Comparison of ENCODE assay signal across 8 cellular contexts in genomic region chr22:21938906-21939305, GRCh38. TPM values are rescaled to one million over a fixed set of nuclear protein-coding genes. Genes with fewer than 3 reads are reported as not detected.
A peak's percentile ranks its signal among the peaks of the same experiment; 100 is the strongest.
DNase-seq lines count a peak whose midpoint lies in the region; ATAC-seq and TF ChIP-seq lines count a peak whose summit lies in the region.

No MANE protein-coding gene starts in this region.

- peak overlapping the region; percentile 48 to 87 (median 79) for H3K4me3 Mint-ChIP-seq in CD4-positive, CD25-positive, alpha-beta regulatory T cell

- TF ChIP-seq CTCF in RWPE1 (conservative IDR thresholded peaks at IDR 0.05; ENCODE audit: low read depth) (no peak), esophagus muscularis mucosa (IDR thresholded peaks at IDR 0.05) (no peak), parathyroid adenoma (IDR thresholded peaks at IDR 0.05) (no peak)

- intact Hi-C loops in esophagus muscularis mucosa (cut with DNase I): loop anchor here (2.0 to 5.0 kb wide), 3 partner anchors 14 to 227 kb away; partner anchors contain the start of genes MAPK1 and PPM1F

- H3K9me3 ChIP-seq in CD4-positive, CD25-positive, alpha-beta regulatory T cell (ENCODE audit: control insufficient read depth in 2 of 2, low read length in 2 of 2): no peaks in the 10 kb centered on the region
- H3K9me3 ChIP-seq in esophagus muscularis mucosa (no peaks in the 10 kb centered on the region), parathyroid adenoma (ENCODE audit: control insufficient read depth, low read length) (no peaks in the 10 kb centered on the region)

- H3K9ac ChIP-seq in parathyroid adenoma: no peak overlapping the region

- H3K4me1 ChIP-seq in CD4-positive, CD25-positive, alpha-beta regulatory T cell (ENCODE audit: control insufficient read depth, insufficient read depth, low read length, poor library complexity, severe bottlenecking): peaks cover 16% of the 10 kb centered on the region
- H3K4me1 ChIP-seq in esophagus muscularis mucosa (peaks cover 78 to 94% (median 86%) of the 10 kb centered on the region in 4 donors), parathyroid adenoma (peaks cover 8% of the 10 kb centered on the region)

- DNase-seq in CD4-positive, CD25-positive, alpha-beta regulatory T cell: no peak
- DNase-seq in RWPE1 (ENCODE audit: low spot score) (no peak), esophagus muscularis mucosa (ENCODE audit: extremely low spot score) (no peak), NCI-H2107 treated with DMSO at 0.1 percent for 48 hours (lab: John Stamatoyannopoulos, UW; ENCODE audit: unreplicated experiment) (no peak), AG20443 (ENCODE audit: low spot score) (no peak), OCI-M2 (lab: John Stamatoyannopoulos, UW; ENCODE audit: unreplicated experiment) (no peak)
- no peak for DNase-seq in activated CD4-positive, alpha-beta T cell treated with anti-CD3 and anti-CD28 coated beads for 4 hours

- peaks cover 0 to 49% (median 19%) of the 10 kb centered on the region in 4 donors for H3K4me1 Mint-ChIP-seq in CD4-positive, CD25-positive, alpha-beta regulatory T cell

- POLR2A ChIA-PET in RWPE1 (lab: Yijun Ruan, JAX; ENCODE audit: low non-redundant PET): no interaction called here

- 62% methylated on average over 11 of the region's 11 CpGs for WGBS in esophagus muscularis mucosa

- H3K4me2 ChIP-seq in parathyroid adenoma (ENCODE audit: low read length): peak overlapping the region; percentile 84

- no peaks in the 10 kb centered on the region for H3K36me3 ChIP-seq in CD4-positive, CD25-positive, alpha-beta regulatory T cell (ENCODE audit: control insufficient read depth, insufficient read depth, low read length)
- H3K36me3 ChIP-seq in esophagus muscularis mucosa: peaks cover 0 to 40% (median 29%) of the 10 kb centered on the region in 4 donors
- no peaks in the 10 kb centered on the region for H3K36me3 ChIP-seq in parathyroid adenoma (ENCODE audit: control insufficient read depth, insufficient read depth, low read length)

- ATAC-seq in CD4-positive, CD25-positive, alpha-beta regulatory T cell (ENCODE audit: low read depth in 2 of 2): no peak

- CTCF ChIA-PET in RWPE1 (lab: Yijun Ruan, JAX): interaction anchor here (1.7 to 3.4 kb wide), 3 partner anchors 11 to 23 kb away, joined by 5 to 27 read pairs (median 11); partner anchors contain the start of gene PPM1F

- peak overlapping the region; percentile 62 for H3K27ac ChIP-seq in CD4-positive, CD25-positive, alpha-beta regulatory T cell (ENCODE audit: insufficient read depth, low read length, poor library complexity, severe bottlenecking)
- peak overlapping the region; percentile 97 for H3K27ac ChIP-seq in RWPE1
- H3K27ac ChIP-seq in esophagus muscularis mucosa (replicated peaks in 1 of 4): peak overlapping the region; percentile 92 to 98 (median 94)
- peak overlapping the region; percentile 84 for H3K27ac ChIP-seq in parathyroid adenoma

- H3K27ac Mint-ChIP-seq in CD4-positive, CD25-positive, alpha-beta regulatory T cell: peak overlapping the region; percentile 79 to 82 (median 82)

- H3K9me3 Mint-ChIP-seq in CD4-positive, CD25-positive, alpha-beta regulatory T cell: no peaks in the 10 kb centered on the region

- TF ChIP-seq EP300 in esophagus muscularis mucosa (IDR thresholded peaks at IDR 0.05): no peak

- H3K4me3 ChIP-seq in CD4-positive, CD25-positive, alpha-beta regulatory T cell (ENCODE audit: low read depth, low read length): no peak overlapping the region
- H3K4me3 ChIP-seq in esophagus muscularis mucosa: peak overlapping the region; percentile 61 to 67 (median 66)
- H3K4me3 ChIP-seq in parathyroid adenoma (ENCODE audit: low read depth, low read length): no peak overlapping the region

- no peaks in the 10 kb centered on the region for H3K27me3 Mint-ChIP-seq in CD4-positive, CD25-positive, alpha-beta regulatory T cell

- H3K27me3 ChIP-seq in CD4-positive, CD25-positive, alpha-beta regulatory T cell (ENCODE audit: control insufficient read depth, insufficient read depth, low read length): no peaks in the 10 kb centered on the region
- no peaks in the 10 kb centered on the region for H3K27me3 ChIP-seq in esophagus muscularis mucosa
- no peaks in the 10 kb centered on the region for H3K27me3 ChIP-seq in parathyroid adenoma (ENCODE audit: control insufficient read depth, insufficient read depth, low read length)

- TF ChIP-seq POLR2A in esophagus muscularis mucosa (IDR thresholded peaks at IDR 0.05; ENCODE audit: low read depth): no peak

- no peaks in the 10 kb centered on the region for H3K79me2 ChIP-seq in parathyroid adenoma

- no peak overlapping the region for H2AFZ ChIP-seq in parathyroid adenoma

- H3K36me3 Mint-ChIP-seq in CD4-positive, CD25-positive, alpha-beta regulatory T cell: peaks cover 5% of the 10 kb centered on the region

RNA-seq across cellular contexts. Expression of gene PPM1F, which starts 13.7 kb away (rescaled TPM):
- 19.6 TPM for total RNA-seq in CD4-positive, CD25-positive, alpha-beta regulatory T cell
- 1 to 10 TPM; 5.6 to 8.7 (median 6.6) TPM for polyA plus RNA-seq in CD4-positive, CD25-positive, alpha-beta regulatory T cell
- 10 to 100 TPM; 30.3 to 88.5 (median 74.1) TPM for total RNA-seq in esophagus muscularis mucosa

RNA-seq across cellular contexts. Expression of gene TOP3B, which starts 43.7 kb away (rescaled TPM):
- 56.7 TPM for total RNA-seq in CD4-positive, CD25-positive, alpha-beta regulatory T cell
- 10 to 100 TPM; 13.1 to 17.4 (median 14.3) TPM for polyA plus RNA-seq in CD4-positive, CD25-positive, alpha-beta regulatory T cell
- 10 to 100 TPM; 12.3 to 27.5 (median 20.4) TPM for total RNA-seq in esophagus muscularis mucosa

Comparison
In these comparisons a context has a peak if more than half of its experiments do, and no peak if none do; other contexts are left out.
1. H3K4me3 ChIP-seq: peak in esophagus muscularis mucosa (4 of 4); none in CD4-positive, CD25-positive, alpha-beta regulatory T cell (single experiment) and parathyroid adenoma (single experiment).
2. Peak in every context shown above with its lines, with median percentiles within 50 percentile points of each other: H3K27ac ChIP-seq.